29 cellular contexts compared by ENCODE assay signal in the genomic region with DNA sequence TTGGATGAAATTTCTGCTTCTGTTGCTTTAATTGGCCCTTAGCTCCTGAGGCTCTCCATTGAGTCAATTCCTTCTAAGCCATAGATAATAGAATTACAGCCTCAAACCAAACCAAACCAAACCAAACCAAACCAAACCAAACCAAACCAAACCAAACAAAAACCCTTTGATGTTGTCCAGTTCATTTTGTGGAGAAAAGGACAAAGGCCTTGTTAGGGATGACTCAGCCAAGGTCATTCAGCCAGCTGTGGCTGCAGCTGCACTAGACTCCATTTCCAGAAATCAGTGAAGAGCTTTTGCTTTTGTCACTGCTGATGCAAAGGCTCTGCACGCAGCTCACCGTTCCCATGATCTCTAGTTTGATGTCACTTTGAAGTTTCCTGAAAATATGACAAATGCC.
"Had no signal": no experiment of that assay in that cellular context is flagged by ENCODE, and none has a peak within 500 bp of the region (broad histone marks: within the 10 kb centered on the region; RNA-seq: fewer than 3 reads in every experiment).

No MANE protein-coding gene starts in this region.

- H3K27me3 ChIP-seq: ascending aorta, esophagus squamous epithelium, left lung had no signal

- H3K9me3 ChIP-seq: ascending aorta, esophagus squamous epithelium, mucosa of descending colon had no signal

- FAIRE-seq: bronchial epithelial cell had no signal

- H3K4me3 ChIP-seq: ascending aorta, esophagus squamous epithelium, left lung, lung, mucosa of descending colon, smooth muscle cell had no signal

- ATAC-seq: left lung; mucosa of descending colon; natural killer cell treated with Interleukin-12 subunit alpha and Interleukin-12 subunit beta and Interleukin-15 and Interleukin-18, amount 100 ng/mL, for 72 hours; stimulated activated memory B cell treated with anti-CD40 and anti-IgM and Interleukin-4, amounts not matched to agents 10 μg/mL and 1 μg/mL and 100 μg/mL, for 72 hours; stimulated activated naive CD8-positive, alpha-beta T cell treated with anti-CD3 and anti-CD28 coated beads, Interleukin-15, amount 100 ng/mL, for 72 hours; T-helper 17 cell had no signal

- H3K4me2 ChIP-seq: smooth muscle cell had no signal

- DNase-seq: activated CD4-positive, alpha-beta memory T cell treated with anti-CD3 and anti-CD28 coated beads for 36 hours; activated CD4-positive, alpha-beta T cell treated with anti-CD3 and anti-CD28 coated beads, Interleukin-2, amount 10 ng/mL, durations not matched to agents 24 days and 14 days; activated CD4-positive, CD25-positive, alpha-beta regulatory T cell treated with anti-CD3 and anti-CD28 coated beads, Interleukin-2, amount 50 U/mL, for 72 hours; activated CD8-positive, alpha-beta memory T cell treated with anti-CD3 and anti-CD28 coated beads, Interleukin-2, amount 50 U/mL, for 4 hours; activated gamma-delta T cell; activated naive CD4-positive, alpha-beta T cell treated with anti-CD3 and anti-CD28 coated beads, Interleukin-2, amount 10 ng/mL, durations not matched to agents 7 days and 5 days; activated naive CD8-positive, alpha-beta T cell treated with anti-CD3 and anti-CD28 coated beads, Interleukin-2, amount 10 ng/mL, durations not matched to agents 7 days and 5 days; activated T-cell treated with anti-CD3 and anti-CD28 coated beads, Interleukin-2, amount 50 U/mL, for 24 hours; dermis blood vessel endothelial cell; effector CD4-positive, alpha-beta T cell; esophagus squamous epithelium; foreskin melanocyte; left lung; mucosa of descending colon; stimulated activated CD4-positive, alpha-beta T cell treated with anti-CD3 and anti-CD28 coated beads, Interleukin-1b, Interleukin-23, amount 100 ng/mL, for 48 hours; stimulated activated CD4-positive, alpha-beta T cell treated with anti-CD3 and anti-CD28 coated beads, Interleukin-4, amount 100 ng/mL, for 4 hours; stimulated activated CD8-positive, alpha-beta memory T cell treated with anti-CD3 and anti-CD28 coated beads, Interleukin-4, amount 100 ng/mL, for 48 hours; stimulated activated naive CD8-positive, alpha-beta T cell treated with anti-CD3 and anti-CD28 coated beads, Interleukin-15, amount 100 ng/mL, for 72 hours; T-helper 17 cell; T1000 had no signal

- H3K27ac Mint-ChIP-seq: activated CD4-positive, alpha-beta memory T cell treated with anti-CD3 and anti-CD28 coated beads for 36 hours; activated CD4-positive, alpha-beta T cell treated with anti-CD3 and anti-CD28 coated beads, Interleukin-2, amount 10 ng/mL, durations not matched to agents 24 days and 14 days; activated naive CD4-positive, alpha-beta T cell treated with anti-CD3 and anti-CD28 coated beads, Interleukin-2, amount 10 ng/mL, durations not matched to agents 7 days and 5 days; activated naive CD8-positive, alpha-beta T cell treated with anti-CD3 and anti-CD28 coated beads, Interleukin-2, amount 10 ng/mL, durations not matched to agents 7 days and 5 days; activated T-cell treated with anti-CD3 and anti-CD28 coated beads, Interleukin-2, amount 50 U/mL, for 24 hours; natural killer cell treated with Interleukin-12 subunit alpha and Interleukin-12 subunit beta and Interleukin-15 and Interleukin-18, amount 100 ng/mL, for 72 hours; progenitor cell of endocrine pancreas; stimulated activated memory B cell treated with anti-CD40 and anti-IgM and Interleukin-4, amounts not matched to agents 10 μg/mL and 1 μg/mL and 100 μg/mL, for 72 hours; stimulated activated naive CD8-positive, alpha-beta T cell treated with anti-CD3 and anti-CD28 coated beads, Interleukin-15, amount 100 ng/mL, for 72 hours; T-helper 17 cell; type B pancreatic cell had no signal

- H3K36me3 Mint-ChIP-seq: activated CD4-positive, alpha-beta memory T cell treated with anti-CD3 and anti-CD28 coated beads for 36 hours; activated naive CD4-positive, alpha-beta T cell treated with anti-CD3 and anti-CD28 coated beads, Interleukin-2, amount 10 ng/mL, durations not matched to agents 7 days and 5 days; activated naive CD8-positive, alpha-beta T cell treated with anti-CD3 and anti-CD28 coated beads, Interleukin-2, amount 10 ng/mL, durations not matched to agents 7 days and 5 days; natural killer cell treated with Interleukin-12 subunit alpha and Interleukin-12 subunit beta and Interleukin-15 and Interleukin-18, amount 100 ng/mL, for 72 hours; stimulated activated memory B cell treated with anti-CD40 and anti-IgM and Interleukin-4, amounts not matched to agents 10 μg/mL and 1 μg/mL and 100 μg/mL, for 72 hours; type B pancreatic cell had no signal

- H3K4me3 Mint-ChIP-seq: activated CD4-positive, alpha-beta memory T cell treated with anti-CD3 and anti-CD28 coated beads for 36 hours; activated CD4-positive, alpha-beta T cell treated with anti-CD3 and anti-CD28 coated beads, Interleukin-2, amount 10 ng/mL, durations not matched to agents 24 days and 14 days; activated naive CD4-positive, alpha-beta T cell treated with anti-CD3 and anti-CD28 coated beads, Interleukin-2, amount 10 ng/mL, durations not matched to agents 7 days and 5 days; activated naive CD8-positive, alpha-beta T cell treated with anti-CD3 and anti-CD28 coated beads, Interleukin-2, amount 10 ng/mL, durations not matched to agents 7 days and 5 days; activated T-cell treated with anti-CD3 and anti-CD28 coated beads, Interleukin-2, amount 50 U/mL, for 24 hours; central memory CD8-positive, alpha-beta T cell; natural killer cell treated with Interleukin-12 subunit alpha and Interleukin-12 subunit beta and Interleukin-15 and Interleukin-18, amount 100 ng/mL, for 72 hours; stimulated activated memory B cell treated with anti-CD40 and anti-IgM and Interleukin-4, amounts not matched to agents 10 μg/mL and 1 μg/mL and 100 μg/mL, for 72 hours; stimulated activated naive CD8-positive, alpha-beta T cell treated with anti-CD3 and anti-CD28 coated beads, Interleukin-15, amount 100 ng/mL, for 72 hours; T-helper 17 cell; type B pancreatic cell had no signal

- H3K4me1 ChIP-seq: ascending aorta, esophagus squamous epithelium, left lung had no signal

- H3K27ac ChIP-seq: ascending aorta, esophagus squamous epithelium, left lung had no signal

- H3K4me1 Mint-ChIP-seq: activated CD4-positive, alpha-beta T cell treated with anti-CD3 and anti-CD28 coated beads, Interleukin-2, amount 10 ng/mL, durations not matched to agents 24 days and 14 days; activated naive CD4-positive, alpha-beta T cell treated with anti-CD3 and anti-CD28 coated beads, Interleukin-2, amount 10 ng/mL, durations not matched to agents 7 days and 5 days; activated naive CD8-positive, alpha-beta T cell treated with anti-CD3 and anti-CD28 coated beads, Interleukin-2, amount 10 ng/mL, durations not matched to agents 7 days and 5 days; central memory CD8-positive, alpha-beta T cell; stimulated activated memory B cell treated with anti-CD40 and anti-IgM and Interleukin-4, amounts not matched to agents 10 μg/mL and 1 μg/mL and 100 μg/mL, for 72 hours; stimulated activated naive CD8-positive, alpha-beta T cell treated with anti-CD3 and anti-CD28 coated beads, Interleukin-15, amount 100 ng/mL, for 72 hours; T-helper 17 cell had no signal

- H3K9me3 Mint-ChIP-seq: activated CD4-positive, alpha-beta T cell treated with anti-CD3 and anti-CD28 coated beads, Interleukin-2, amount 10 ng/mL, durations not matched to agents 24 days and 14 days; activated naive CD4-positive, alpha-beta T cell treated with anti-CD3 and anti-CD28 coated beads, Interleukin-2, amount 10 ng/mL, durations not matched to agents 7 days and 5 days; activated naive CD8-positive, alpha-beta T cell treated with anti-CD3 and anti-CD28 coated beads, Interleukin-2, amount 10 ng/mL, durations not matched to agents 7 days and 5 days; activated T-cell treated with anti-CD3 and anti-CD28 coated beads, Interleukin-2, amount 50 U/mL, for 24 hours; central memory CD8-positive, alpha-beta T cell; stimulated activated memory B cell treated with anti-CD40 and anti-IgM and Interleukin-4, amounts not matched to agents 10 μg/mL and 1 μg/mL and 100 μg/mL, for 72 hours; stimulated activated naive CD8-positive, alpha-beta T cell treated with anti-CD3 and anti-CD28 coated beads, Interleukin-15, amount 100 ng/mL, for 72 hours; type B pancreatic cell had no signal

- H3K36me3 ChIP-seq: ascending aorta, esophagus squamous epithelium, left lung had no signal

- H3K27me3 Mint-ChIP-seq: activated CD4-positive, alpha-beta T cell treated with anti-CD3 and anti-CD28 coated beads, Interleukin-2, amount 10 ng/mL, durations not matched to agents 24 days and 14 days; activated naive CD4-positive, alpha-beta T cell treated with anti-CD3 and anti-CD28 coated beads, Interleukin-2, amount 10 ng/mL, durations not matched to agents 7 days and 5 days; activated naive CD8-positive, alpha-beta T cell treated with anti-CD3 and anti-CD28 coated beads, Interleukin-2, amount 10 ng/mL, durations not matched to agents 7 days and 5 days; activated T-cell treated with anti-CD3 and anti-CD28 coated beads, Interleukin-2, amount 50 U/mL, for 24 hours; central memory CD8-positive, alpha-beta T cell; natural killer cell treated with Interleukin-12 subunit alpha and Interleukin-12 subunit beta and Interleukin-15 and Interleukin-18, amount 100 ng/mL, for 72 hours; progenitor cell of endocrine pancreas; stimulated activated memory B cell treated with anti-CD40 and anti-IgM and Interleukin-4, amounts not matched to agents 10 μg/mL and 1 μg/mL and 100 μg/mL, for 72 hours; stimulated activated naive CD8-positive, alpha-beta T cell treated with anti-CD3 and anti-CD28 coated beads, Interleukin-15, amount 100 ng/mL, for 72 hours; T-helper 17 cell had no signal
